ENCODE assay signal across 1 cellular context in the genomic region with DNA sequence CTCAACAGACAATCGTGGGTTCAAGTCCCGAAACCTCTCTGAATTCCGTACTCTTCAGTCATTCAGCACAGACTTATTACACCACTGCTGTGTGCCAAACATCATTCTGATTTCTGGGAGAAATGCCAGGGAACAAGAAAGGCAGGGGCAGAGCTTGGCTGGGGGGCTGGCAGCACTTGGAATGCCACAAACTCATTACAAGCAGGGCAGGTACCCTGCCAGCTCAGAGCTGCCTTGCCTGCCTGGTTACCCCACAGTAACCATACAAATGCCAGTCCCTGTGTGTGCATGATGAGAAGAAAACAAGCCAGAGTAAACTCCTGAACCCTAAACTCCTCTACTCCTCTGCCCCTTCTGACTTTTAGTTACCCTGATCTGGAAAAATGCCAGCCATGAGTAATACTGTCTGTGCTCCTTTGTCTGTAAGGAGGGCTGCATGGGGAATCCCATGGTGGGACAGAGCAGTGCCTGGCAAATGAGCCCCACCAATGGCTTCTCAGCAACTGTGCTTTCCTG.
TF ChIP-seq lines count a peak whose summit lies in the region.

No MANE protein-coding gene starts in this region.

TF ChIP-seq in K562, 482 proteins besides CTCF, POLR2A, EP300 and RAD21:
- TF ChIP-seq, protein P1, sequence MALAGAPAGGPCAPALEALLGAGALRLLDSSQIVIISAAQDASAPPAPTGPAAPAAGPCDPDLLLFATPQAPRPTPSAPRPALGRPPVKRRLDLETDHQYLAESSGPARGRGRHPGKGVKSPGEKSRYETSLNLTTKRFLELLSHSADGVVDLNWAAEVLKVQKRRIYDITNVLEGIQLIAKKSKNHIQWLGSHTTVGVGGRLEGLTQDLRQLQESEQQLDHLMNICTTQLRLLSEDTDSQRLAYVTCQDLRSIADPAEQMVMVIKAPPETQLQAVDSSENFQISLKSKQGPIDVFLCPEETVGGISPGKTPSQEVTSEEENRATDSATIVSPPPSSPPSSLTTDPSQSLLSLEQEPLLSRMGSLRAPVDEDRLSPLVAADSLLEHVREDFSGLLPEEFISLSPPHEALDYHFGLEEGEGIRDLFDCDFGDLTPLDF (CRISPR knock-in tag; IDR thresholded peaks at IDR 0.05), result no peak
- no peak for TF ChIP-seq SMAD4 (CRISPR knock-in tag; conservative IDR thresholded peaks at IDR 0.05)
- TF ChIP-seq, protein P2, sequence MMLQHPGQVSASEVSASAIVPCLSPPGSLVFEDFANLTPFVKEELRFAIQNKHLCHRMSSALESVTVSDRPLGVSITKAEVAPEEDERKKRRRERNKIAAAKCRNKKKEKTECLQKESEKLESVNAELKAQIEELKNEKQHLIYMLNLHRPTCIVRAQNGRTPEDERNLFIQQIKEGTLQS (IDR thresholded peaks at IDR 0.05), result no peak
- TF ChIP-seq, protein P2 (CRISPR knock-in tag; conservative IDR thresholded peaks at IDR 0.05), result no peak
- peak; percentile 72 for TF ChIP-seq NFIC (IDR thresholded peaks at IDR 0.05)
- no peak for TF ChIP-seq SMAD3 (CRISPR knock-in tag; conservative IDR thresholded peaks at IDR 0.05)
- no peak for TF ChIP-seq BRD9 (IDR thresholded peaks at IDR 0.05; ENCODE audit: low read depth, partially characterized antibody)
TF ChIP-seq in K562: peak in this region for 1.
